ENCODE assay signal across 9 cellular contexts in the genomic region with DNA sequence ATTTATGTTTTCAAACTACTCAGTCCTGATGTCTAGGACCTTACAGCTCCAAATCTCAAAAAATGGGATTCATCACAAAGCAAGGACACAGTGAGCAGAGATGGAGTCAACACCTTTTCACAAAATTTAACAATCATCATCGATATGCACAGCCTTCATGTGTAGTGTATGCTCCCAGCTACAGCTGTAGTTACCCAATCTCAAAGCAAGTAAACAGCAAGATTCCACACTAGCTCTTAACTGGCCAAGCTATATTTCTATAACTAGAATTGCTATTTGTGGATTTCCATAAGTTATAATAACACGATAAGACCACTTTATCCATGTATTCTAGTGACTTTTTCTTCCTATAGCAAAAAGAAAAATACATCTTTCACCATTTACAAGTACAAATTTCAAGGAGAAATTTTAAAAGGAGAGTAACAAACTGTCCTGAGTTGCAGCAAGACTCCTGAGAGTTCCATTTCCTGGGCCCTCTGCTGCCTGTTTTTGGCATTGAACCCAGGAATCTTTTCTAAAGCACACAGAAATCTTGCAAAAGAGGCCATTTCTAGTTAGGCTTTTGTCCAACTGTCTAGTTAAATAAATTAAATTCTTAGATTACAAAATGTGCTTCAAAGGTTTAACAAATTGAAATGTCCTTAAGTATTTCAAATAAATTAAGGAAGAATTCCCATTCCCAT.
DNase-seq lines count a peak whose midpoint lies in the region; TF ChIP-seq lines count a peak whose summit lies in the region.
"Had no signal": no experiment of that assay in that cellular context is flagged by ENCODE, and none has a peak within 500 bp of the region (broad histone marks: within the 10 kb centered on the region; RNA-seq: fewer than 3 reads in every experiment).

No MANE protein-coding gene starts in this region.

- H3K9ac ChIP-seq in colonic mucosa (ENCODE audit: low read depth in 2 of 2, low read length in 2 of 2): no peak overlapping the region

- no peak overlapping the region for H3K27ac Mint-ChIP-seq in progenitor cell of endocrine pancreas
- H3K27ac Mint-ChIP-seq: T-cell had no signal

- no peaks in the 10 kb centered on the region for H3K9me3 ChIP-seq in colonic mucosa

- H3K9me3 Mint-ChIP-seq in progenitor cell of endocrine pancreas (ENCODE audit: low read depth): no peaks in the 10 kb centered on the region
- H3K9me3 Mint-ChIP-seq: T-cell had no signal

- H3K4me3 ChIP-seq in epithelial cell of esophagus (ENCODE audit: low read length): no peak overlapping the region
- no peak overlapping the region for H3K4me3 ChIP-seq in colonic mucosa

- no peak overlapping the region for H3K4me3 Mint-ChIP-seq in progenitor cell of endocrine pancreas (ENCODE audit: low read depth)
- H3K4me3 Mint-ChIP-seq: T-cell had no signal

- peaks cover 2% of the 10 kb centered on the region for H3K27me3 Mint-ChIP-seq in progenitor cell of endocrine pancreas

- TF ChIP-seq CTCF in epithelial cell of esophagus (IDR thresholded peaks at IDR 0.05; ENCODE audit: insufficient read depth, low read depth, low read length, missing control alignments) (peak; percentile 48), progenitor cell of endocrine pancreas (IDR thresholded peaks at IDR 0.05; ENCODE audit: unreplicated experiment) (peak; percentile 43), colonic mucosa (IDR thresholded peaks at IDR 0.05) (no peak)

- no peaks in the 10 kb centered on the region for H3K27me3 ChIP-seq in colonic mucosa

- no peaks in the 10 kb centered on the region for H3K36me3 ChIP-seq in colonic mucosa

- H3K4me1 ChIP-seq in colonic mucosa: no peaks in the 10 kb centered on the region

- no peak overlapping the region for H3K27ac ChIP-seq in colonic mucosa

- no peaks in the 10 kb centered on the region for H3K36me3 Mint-ChIP-seq in progenitor cell of endocrine pancreas (ENCODE audit: insufficient read depth)
- H3K36me3 Mint-ChIP-seq: T-cell had no signal

- H3K4me1 Mint-ChIP-seq in progenitor cell of endocrine pancreas (ENCODE audit: low read depth): no peaks in the 10 kb centered on the region
- H3K4me1 Mint-ChIP-seq: T-cell had no signal

- intact Hi-C loops in colonic mucosa (cut with DNase I): loop anchor here (5.0 to 10.0 kb wide), 3 partner anchors 204 to 616 kb away; no protein-coding TSS in a partner anchor

- DNase-seq in NCI-H2196 (lab: John Stamatoyannopoulos, UW; ENCODE audit: unreplicated experiment): peak; percentile 3
- no peak for DNase-seq in NCI-H2196 treated with DMSO at 0.1 percent for 48 hours (lab: John Stamatoyannopoulos, UW; ENCODE audit: unreplicated experiment)
- DNase-seq in NCI-H69 (lab: John Stamatoyannopoulos, UW): peak; percentile 73
- DNase-seq in epithelial cell of esophagus (ENCODE audit: low read depth): peak; percentile 12
- DNase-seq in progenitor cell of endocrine pancreas (ENCODE audit: low spot score, unreplicated experiment): no peak
- DNase-seq in NCI-H187 treated with DMSO at 0.1 percent for 48 hours (lab: John Stamatoyannopoulos, UW): no peak
- no peak for DNase-seq in activated CD4-positive, alpha-beta T cell treated with anti-CD3 and anti-CD28 coated beads, Interleukin-2, amount 50 U/mL, for 48 hours
- DNase-seq in colonic mucosa: no peak
- DNase-seq: T-cell had no signal

Comparison
In these comparisons a context has a peak if more than half of its experiments do, and no peak if none do; other contexts are left out.
1. DNase-seq: peak in NCI-H2196 (single experiment), NCI-H69 (single experiment) and epithelial cell of esophagus (single experiment); none in NCI-H2196 treated with DMSO at 0.1 percent for 48 hours (single experiment), progenitor cell of endocrine pancreas (single experiment), NCI-H187 treated with DMSO at 0.1 percent for 48 hours (single experiment), activated CD4-positive, alpha-beta T cell treated with anti-CD3 and anti-CD28 coated beads, Interleukin-2, amount 50 U/mL, for 48 hours (0 of 2) and colonic mucosa (single experiment).